21 cellular contexts compared by ENCODE assay signal in genomic region chr12:116726749-116727148, GRCh38. TPM values are rescaled to one million over a fixed set of nuclear protein-coding genes. Genes with fewer than 3 reads are reported as not detected.
DNase-seq lines count a peak whose midpoint lies in the region; ATAC-seq and TF ChIP-seq lines count a peak whose summit lies in the region.
"Had no signal": no experiment of that assay in that cellular context is flagged by ENCODE, and none has a peak within 500 bp of the region (broad histone marks: within the 10 kb centered on the region; RNA-seq: fewer than 3 reads in every experiment).

No MANE protein-coding gene starts in this region.

- TF ChIP-seq POLR2A in thyroid gland (IDR thresholded peaks at IDR 0.05), result peak in 1 of 2 donors; percentile 6

- H3K36me3 ChIP-seq in left lung, result peaks cover 6 to 35% of the 10 kb centered on the region in 2 donors
- H3K36me3 ChIP-seq in thyroid gland, result peaks cover 0 to 7% of the 10 kb centered on the region in 2 donors

- TF ChIP-seq CTCF in LNCaP clone FGC (IDR thresholded peaks at IDR 0.05; ENCODE audit: control insufficient read depth, extremely low read depth, insufficient read depth), result no peak
- TF ChIP-seq CTCF in left lung (IDR thresholded peaks at IDR 0.05), result no peak
- TF ChIP-seq CTCF in thyroid gland (IDR thresholded peaks at IDR 0.05), result no peak
- TF ChIP-seq CTCF in foreskin keratinocyte (conservative IDR thresholded peaks at IDR 0.05), result no peak

- no peaks in the 10 kb centered on the region for H3K27me3 ChIP-seq in left lung
- H3K27me3 ChIP-seq in thyroid gland, result no peaks in the 10 kb centered on the region
- H3K27me3 ChIP-seq in foreskin keratinocyte, result no peaks in the 10 kb centered on the region
- H3K27me3 ChIP-seq: transverse colon had no signal

- peak; percentile 71 for ATAC-seq in left lung
- no peak for ATAC-seq in HG03175 (IDR thresholded peaks at IDR 0.05; ENCODE audit: unreplicated experiment)
- no peak for ATAC-seq in foreskin keratinocyte
- no peak for ATAC-seq in GM19023 (IDR thresholded peaks at IDR 0.05; ENCODE audit: unreplicated experiment)
- ATAC-seq: T-helper 17 cell had no signal

- intact Hi-C loops in left lung (cut with DNase I), result no loop called here
- intact Hi-C loops in thyroid gland (cut with DNase I), result no loop called here

- DNase-seq in LNCaP clone FGC (ENCODE audit: low read depth) (peak; percentile 17), dermis blood vessel endothelial cell (peak; percentile 66), left lung (no peak), thyroid gland (peak in 1 of 2 donors; percentile 37), foreskin keratinocyte (no peak)
- no peak for DNase-seq in stimulated activated CD4-positive, alpha-beta T cell treated with anti-CD3 and anti-CD28 coated beads, Interleukin-2, amount 100 ng/mL, for 24 hours
- DNase-seq: activated CD4-positive, alpha-beta T cell treated with anti-CD3 and anti-CD28 coated beads for 4 hours; activated naive CD4-positive, alpha-beta T cell treated with anti-CD3 and anti-CD28 coated beads for 36 hours; activated T-cell treated with anti-CD3 and anti-CD28 coated beads, Interleukin-2, amount 50 U/mL, for 48 hours; CD4-positive, CD25-positive, alpha-beta regulatory T cell; foreskin melanocyte; H7; NCI-H1694 treated with DMSO at 0.1 percent for 48 hours; NCI-H69; SK-N-SH; T-helper 17 cell; transverse colon had no signal

- WGBS in thyroid gland, 2 donors, result 5 to 19% methylated on average over 4 of the region's 4 CpGs

- H3K4me3 ChIP-seq in LNCaP clone FGC (ENCODE audit: low read depth, low read length) (no peak overlapping the region), left lung (no peak overlapping the region), thyroid gland (replicated peaks in 1 of 3) (no peak overlapping the region)
- H3K4me3 ChIP-seq: transverse colon had no signal

- H3K27ac ChIP-seq in left lung (peak overlapping the region; percentile 6 to 21), thyroid gland (peak overlapping the region; percentile 77 to 91 (median 91)), foreskin keratinocyte (no peak overlapping the region)
- H3K27ac ChIP-seq: HL-60, parathyroid adenoma, transverse colon had no signal

- H3K4me1 ChIP-seq in left lung (peaks cover 7 to 22% of the 10 kb centered on the region in 2 donors), thyroid gland (peaks cover 92% of the 10 kb centered on the region in 2 donors), foreskin keratinocyte (no peaks in the 10 kb centered on the region)
- H3K4me1 ChIP-seq: parathyroid adenoma had no signal

- H3K9me3 ChIP-seq in left lung, result no peaks in the 10 kb centered on the region
- H3K9me3 ChIP-seq in thyroid gland, result no peaks in the 10 kb centered on the region
- H3K9me3 ChIP-seq: SK-N-SH, transverse colon had no signal

RNA-seq across cellular contexts. Expression of gene SPRING1, which starts 11.1 kb away (rescaled TPM):
- total RNA-seq in dermis blood vessel endothelial cell (44.4 and 54.6 TPM in 2 replicates), left lung (10 to 100 TPM; 70.1 to 90.5 TPM), thyroid gland (100 to 1,000 TPM in 2 of 4 donors, 10 to 100 TPM in 2; 88.0 to 163 (median 124) TPM), foreskin keratinocyte (25.1 and 26.0 TPM in 2 replicates)
- 14.4 and 16.7 TPM in 2 replicates for polyA plus RNA-seq in foreskin keratinocyte

RNA-seq across cellular contexts. Expression of gene RNFT2, which starts 11.4 kb away (rescaled TPM):
- total RNA-seq in dermis blood vessel endothelial cell (2.2 and 2.9 TPM in 2 replicates), left lung (1 to 10 TPM; 5.3 to 5.5 TPM), thyroid gland (1 to 10 TPM; 2.3 to 5.0 (median 4.5) TPM), foreskin keratinocyte (1.3 and 2.6 TPM in 2 replicates)
- 0.69 and 2.0 TPM in 2 replicates for polyA plus RNA-seq in foreskin keratinocyte

Comparison
In these comparisons a context has a peak if more than half of its experiments do, and no peak if none do; other contexts are left out.
1. DNase-seq: peak in LNCaP clone FGC (single experiment) and dermis blood vessel endothelial cell (single experiment); none in left lung (0 of 2), foreskin keratinocyte (0 of 2) and stimulated activated CD4-positive, alpha-beta T cell treated with anti-CD3 and anti-CD28 coated beads, Interleukin-2, amount 100 ng/mL, for 24 hours (0 of 2).